ENCODE assay signal across 23 cellular contexts in the genomic region with DNA sequence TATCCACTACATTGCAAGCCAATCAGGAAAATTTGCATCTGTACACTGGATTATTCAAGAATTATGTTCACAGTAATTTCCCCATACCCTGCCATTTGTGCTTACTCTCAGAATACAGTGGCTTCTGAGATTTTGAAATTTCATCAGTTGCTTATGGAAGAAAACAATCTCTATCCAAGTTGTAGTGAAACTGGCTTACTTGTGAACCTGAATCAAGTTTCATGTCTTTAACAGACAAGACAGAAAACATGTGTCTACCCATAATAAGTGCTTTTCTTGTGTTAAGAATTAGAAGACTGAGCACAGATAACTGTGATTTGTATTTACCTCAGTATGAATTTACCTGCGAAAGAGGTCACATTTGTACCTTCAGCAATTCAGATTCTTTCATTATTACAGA.
"Had no signal": no experiment of that assay in that cellular context is flagged by ENCODE, and none has a peak within 500 bp of the region (broad histone marks: within the 10 kb centered on the region; RNA-seq: fewer than 3 reads in every experiment).

No MANE protein-coding gene starts in this region.

- ATAC-seq: HepG2, K562, T-cell had no signal

- H3K4me3 Mint-ChIP-seq: IgD-negative memory B cell, T-cell had no signal

- H3K9me3 ChIP-seq: SK-N-SH had no signal

- H3K27me3 Mint-ChIP-seq: IgD-negative memory B cell, T-cell had no signal

- H3K9ac ChIP-seq: SK-N-SH had no signal

- H3K4me2 ChIP-seq: SK-N-SH had no signal

- H3K36me3 Mint-ChIP-seq: IgD-negative memory B cell, T-cell had no signal

- DNase-seq: Karpas-422, MV-4-11, NCI-H1048, NCI-H1105, NCI-H1417, NCI-H1436 treated with DMSO at 0.1 percent for 48 hours, NCI-H1694, NCI-H187 treated with DMSO at 0.1 percent for 48 hours, NCI-H2029 treated with DMSO at 0.1 percent for 48 hours, NCI-H2171, NCI-H226, NCI-H446, NCI-H510A, NCI-H524 treated with DMSO at 0.1 percent for 48 hours, NCI-H748 treated with DMSO at 0.1 percent for 48 hours, Right ventricle myocardium superior, RPMI8226, SK-N-SH, SW 1271, T-cell had no signal

- H3K27ac Mint-ChIP-seq: T-cell had no signal

- H3K4me1 Mint-ChIP-seq: IgD-negative memory B cell, T-cell had no signal

- H3K4me3 ChIP-seq: K562 had no signal

- H3K9me2 ChIP-seq: SK-N-SH had no signal
